In genomic region chr6:13508711-13509705, GRCh38 we compare ENCODE assay signal across 16 cellular contexts. TPM values are rescaled to one million over a fixed set of nuclear protein-coding genes. Genes with fewer than 3 reads are reported as not detected.
DNase-seq lines count a peak whose midpoint lies in the region; ATAC-seq and TF ChIP-seq lines count a peak whose summit lies in the region.
"Had no signal": no experiment of that assay in that cellular context is flagged by ENCODE, and none has a peak within 500 bp of the region (broad histone marks: within the 10 kb centered on the region; RNA-seq: fewer than 3 reads in every experiment).

No MANE protein-coding gene starts in this region.

- H3K23ac ChIP-seq in mesenchymal stem cell (ENCODE audit: low read length in 2 of 2), result no peak overlapping the region

- H4K91ac ChIP-seq in mesenchymal stem cell (ENCODE audit: low read length), result no peak overlapping the region

- H2AFZ ChIP-seq in mesenchymal stem cell (ENCODE audit: low read depth, low read length), result no peak overlapping the region

- H3K14ac ChIP-seq in mesenchymal stem cell (ENCODE audit: low read length in 2 of 2), result no peak overlapping the region

- DNase-seq in AG09319 (ENCODE audit: extremely low read depth, low read depth), result peak; percentile 97
- peak; percentile 50 for DNase-seq in M059J (ENCODE audit: low read depth)
- peak; percentile 80 for DNase-seq in epidermal melanocyte (ENCODE audit: insufficient read length, low spot score)
- DNase-seq in mesenchymal stem cell, result no peak
- DNase-seq in NK-92 (lab: John Stamatoyannopoulos, UW; ENCODE audit: unreplicated experiment), result no peak
- DNase-seq in activated CD8-positive, alpha-beta memory T cell treated with anti-CD3 and anti-CD28 coated beads, Interleukin-2, amount 50 U/mL, for 4 hours, result no peak
- no peak for DNase-seq in cerebellar cortex (ENCODE audit: low spot score)
- DNase-seq: activated T-cell treated with anti-CD3 and anti-CD28 coated beads, Interleukin-2, amount 50 U/mL, for 4 hours; anterior cingulate cortex; DMS79; islet precursor cell; natural killer cell; NCI-H2029; NK-92 treated with Interleukin-12 subunit alpha and Interleukin-12 subunit beta, amount 100 ng/mL, for 24 hours had no signal

- H3K79me1 ChIP-seq in mesenchymal stem cell (replicated peaks; ENCODE audit: low read length, poor library complexity, severe bottlenecking), result no peaks in the 10 kb centered on the region

- peak overlapping the region in 1 of 2 experiments; percentile 54 for H3K4me3 ChIP-seq in mesenchymal stem cell (ENCODE audit: insufficient read depth in 1 of 2, low read depth in 1 of 2, low read length in 2 of 2)

- no peak overlapping the region for H4K8ac ChIP-seq in mesenchymal stem cell (ENCODE audit: low read length)

- no peak for ATAC-seq in GM19452 (IDR thresholded peaks at IDR 0.05; ENCODE audit: unreplicated experiment)
- ATAC-seq: activated CD4-positive, CD25-positive, alpha-beta regulatory T cell treated with anti-CD3 and anti-CD28 coated beads, Interleukin-2, amount 50 U/mL, for 24 hours; activated T-cell treated with anti-CD3 and anti-CD28 coated beads, Interleukin-2, amount 50 U/mL, for 4 hours; natural killer cell had no signal

- H2AK5ac ChIP-seq in mesenchymal stem cell (ENCODE audit: low read length, severe bottlenecking), result no peak overlapping the region

- no peak overlapping the region for H3K18ac ChIP-seq in mesenchymal stem cell (ENCODE audit: low read depth in 1 of 2, low read length in 2 of 2)

- no peak overlapping the region for H2BK5ac ChIP-seq in mesenchymal stem cell (ENCODE audit: low read depth, low read length, poor library complexity, severe bottlenecking)

- no peaks in the 10 kb centered on the region for H3K36me3 ChIP-seq in mesenchymal stem cell (ENCODE audit: control insufficient read depth in 1 of 2, insufficient read depth in 2 of 2, low read depth in 1 of 2, low read length in 2 of 2)

- no peak overlapping the region for H2BK15ac ChIP-seq in mesenchymal stem cell (ENCODE audit: low read depth, poor library complexity, severe bottlenecking)

- peaks cover 3 to 11% of the 10 kb centered on the region in 2 experiments for H3K27me3 ChIP-seq in mesenchymal stem cell (ENCODE audit: control insufficient read depth in 1 of 2, insufficient read depth in 1 of 2, low read length in 2 of 2)

- H3K4ac ChIP-seq in mesenchymal stem cell (ENCODE audit: low read depth in 1 of 2, low read length in 2 of 2), result no peak overlapping the region

- H3K9me3 ChIP-seq in mesenchymal stem cell (ENCODE audit: control insufficient read depth, low read length), result peaks cover 4% of the 10 kb centered on the region

- H3K4me2 ChIP-seq in mesenchymal stem cell (ENCODE audit: low read length, poor library complexity, severe bottlenecking), result no peak overlapping the region

- no peak for TF ChIP-seq CTCF in AG09319 (IDR thresholded peaks at IDR 0.05; ENCODE audit: low read depth, low read length)

- WGBS in mesenchymal stem cell, result 95% methylated on average over 11 of the region's 13 CpGs

- H2BK120ac ChIP-seq in mesenchymal stem cell (ENCODE audit: low read depth, low read length), result no peak overlapping the region

- peak overlapping the region; percentile 39 for H3K9ac ChIP-seq in mesenchymal stem cell (ENCODE audit: low read length)

- no peak overlapping the region for H3K27ac ChIP-seq in mesenchymal stem cell (ENCODE audit: low read length, poor library complexity, severe bottlenecking)

- H3K4me1 ChIP-seq in mesenchymal stem cell (ENCODE audit: control insufficient read depth, insufficient read depth, low read depth, low read length), result peaks cover 3% of the 10 kb centered on the region

- H2BK12ac ChIP-seq in mesenchymal stem cell (ENCODE audit: low read length in 2 of 2), result no peak overlapping the region

RNA-seq across cellular contexts. Expression of gene GFOD1, which starts 21.6 kb away (rescaled TPM):
- 4.3 and 4.7 TPM in 2 replicates for total RNA-seq in M059J (2014; rRNA removed; shearing (Covaris generic))
- polyA plus RNA-seq in mesenchymal stem cell (2013, experiment 1 of 2), result 2.3 TPM
- polyA plus RNA-seq in mesenchymal stem cell (2013, experiment 2 of 2), result 2.2 TPM

Comparison
In these comparisons a context has a peak if more than half of its experiments do, and no peak if none do; other contexts are left out.
1. DNase-seq: peak in AG09319 (single experiment), M059J (single experiment) and epidermal melanocyte (single experiment); none in mesenchymal stem cell (single experiment), NK-92 (single experiment), activated CD8-positive, alpha-beta memory T cell treated with anti-CD3 and anti-CD28 coated beads, Interleukin-2, amount 50 U/mL, for 4 hours (single experiment) and cerebellar cortex (single experiment).